Comparison of ENCODE assay signal across 1 cellular context in genomic region chr10:48684463-48684791, GRCh38.
TF ChIP-seq lines count a peak whose summit lies in the region.

No MANE protein-coding gene starts in this region.

TF ChIP-seq in GM12878, 131 proteins besides CTCF, POLR2A, EP300 and RAD21 (continued from another document):
- TF ChIP-seq YY1 (IDR thresholded peaks at IDR 0.05; ENCODE audit: low read depth, low read length) = no peak
- peak; percentile 57 for TF ChIP-seq SP1 (IDR thresholded peaks at IDR 0.05; ENCODE audit: low read depth, low read length)
- TF ChIP-seq ETV6 (conservative IDR thresholded peaks at IDR 0.05 in 1 of 2, IDR thresholded peaks at IDR 0.05 in 1 of 2; ENCODE audit: borderline replicate concordance in 1 of 2, low read depth in 1 of 2) = no peak
- no peak for TF ChIP-seq BCLAF1 (IDR thresholded peaks at IDR 0.05)
- no peak for TF ChIP-seq RBBP5 (conservative IDR thresholded peaks at IDR 0.05)
- TF ChIP-seq SMAD5 (IDR thresholded peaks at IDR 0.05; ENCODE audit: low read depth) = no peak
- no peak for TF ChIP-seq LARP7 (IDR thresholded peaks at IDR 0.05)
- TF ChIP-seq PAX5 (IDR thresholded peaks at IDR 0.05; ENCODE audit: borderline replicate concordance, low read depth, low read length) = peak; percentile 88; the same call in 1 of the 2 replicates
- TF ChIP-seq HDAC6 (IDR thresholded peaks at IDR 0.05; ENCODE audit: unreplicated experiment) = peak; percentile 71
- TF ChIP-seq POLR2AphosphoS5 (IDR thresholded peaks at IDR 0.05; ENCODE audit: low read length) = no peak
- TF ChIP-seq SMARCA5 (IDR thresholded peaks at IDR 0.05) = 0 out of 2 replicates have a peak, but pooled peaks have one; percentile 40
- peak; percentile 71 to 85; a peak in 3 of 4 replicates for TF ChIP-seq BHLHE40 (IDR thresholded peaks at IDR 0.05; ENCODE audit: borderline replicate concordance in 1 of 2, low read depth in 2 of 2, low read length in 1 of 2)
- peak; percentile 2; the same call in 1 of the 2 replicates for TF ChIP-seq SMC3 (IDR thresholded peaks at IDR 0.05; ENCODE audit: borderline replicate concordance, low read length)
- TF ChIP-seq KAT2A (conservative IDR thresholded peaks at IDR 0.05; ENCODE audit: control insufficient read depth, low read depth, low read length) = no peak
- TF ChIP-seq ELK1 (IDR thresholded peaks at IDR 0.05; ENCODE audit: low read depth, low read length) = 0 out of 2 replicates have a peak, but pooled peaks have one; percentile 19
- 0 out of 2 replicates have a peak, but pooled peaks have one; percentile 41 for TF ChIP-seq RUNX3 (IDR thresholded peaks at IDR 0.05; ENCODE audit: low read length)
- no peak for TF ChIP-seq DPF2 (IDR thresholded peaks at IDR 0.05)
- peak; percentile 33; the same call in 1 of the 2 replicates for TF ChIP-seq MXI1 (IDR thresholded peaks at IDR 0.05; ENCODE audit: low read depth, low read length)
- no peak for TF ChIP-seq SUZ12 (IDR thresholded peaks at IDR 0.05; ENCODE audit: unreplicated experiment)
- no peak for TF ChIP-seq IKZF2 (IDR thresholded peaks at IDR 0.05)
- no peak for TF ChIP-seq CEBPB (IDR thresholded peaks at IDR 0.05; ENCODE audit: borderline replicate concordance in 1 of 2, low read depth in 2 of 2, low read length in 2 of 2)
- 0 out of 2 replicates have a peak, but pooled peaks have one; percentile 26 for TF ChIP-seq MEF2A (IDR thresholded peaks at IDR 0.05; ENCODE audit: insufficient read depth, low read depth, low read length)
- TF ChIP-seq NR2C1 (IDR thresholded peaks at IDR 0.05) = no peak
